23 cellular contexts compared by ENCODE assay signal in the genomic region with DNA sequence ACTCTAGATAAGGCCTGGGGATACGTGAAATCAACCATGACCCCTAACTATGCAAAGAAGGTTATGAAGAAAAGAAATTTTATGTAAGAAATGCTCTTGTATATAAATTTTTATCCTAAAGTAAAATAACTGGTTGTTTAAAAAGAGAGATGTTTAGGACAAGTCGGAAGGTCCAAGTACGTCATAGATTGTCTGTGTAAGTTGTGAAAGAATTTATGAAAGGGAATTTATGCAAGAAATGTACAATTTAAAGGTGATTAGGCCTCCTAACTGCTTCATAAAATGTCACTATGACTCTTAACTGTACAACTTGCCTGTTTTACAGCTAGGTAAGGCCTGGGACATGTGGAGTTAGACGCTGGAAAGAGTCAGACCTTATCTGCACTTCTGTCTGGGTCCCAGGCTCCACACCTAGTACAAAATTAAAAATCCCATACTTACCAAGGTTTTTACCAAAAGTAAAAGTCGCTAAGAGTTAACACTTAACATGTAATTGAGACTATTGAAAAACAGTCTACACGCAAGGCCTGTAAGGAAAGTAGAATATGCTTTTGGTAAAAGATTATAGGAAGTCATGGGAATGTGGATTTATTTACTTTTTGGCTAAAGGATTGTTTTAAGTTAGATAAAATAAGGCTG.
A peak's percentile ranks its signal among the peaks of the same experiment; 100 is the strongest.
DNase-seq lines count a peak whose midpoint lies in the region; ATAC-seq and FAIRE-seq lines count a peak whose summit lies in the region.
"Had no signal": no experiment of that assay in that cellular context is flagged by ENCODE, and none has a peak within 500 bp of the region (broad histone marks: within the 10 kb centered on the region; RNA-seq: fewer than 3 reads in every experiment).

No MANE protein-coding gene starts in this region.

- H3K27me3 ChIP-seq in HUES48 (ENCODE audit: control insufficient read depth, insufficient read depth, low read length), result no peaks in the 10 kb centered on the region
- H3K27me3 ChIP-seq: BLaER1 had no signal

- ATAC-seq in GM18907 (IDR thresholded peaks at IDR 0.05; ENCODE audit: unreplicated experiment), result no peak
- ATAC-seq: T-helper 17 cell had no signal

- no peaks in the 10 kb centered on the region for H3K4me1 ChIP-seq in HUES48 (ENCODE audit: control insufficient read depth, insufficient read depth, low read length)

- peak overlapping the region; percentile 8; the same call in 1 of the 2 replicates for H3K4me3 ChIP-seq in HUES48 (ENCODE audit: low read depth, low read length)
- H3K4me3 ChIP-seq: BLaER1, SK-N-MC had no signal

- H3K27ac ChIP-seq in HUES48 (ENCODE audit: low read depth, low read length), result no peak overlapping the region
- H3K27ac ChIP-seq: BLaER1, RWPE1, SK-N-MC had no signal

- H3K36me3 ChIP-seq in HUES48 (ENCODE audit: control insufficient read depth, insufficient read depth, low read length), result no peaks in the 10 kb centered on the region

- H3K9me3 ChIP-seq in HUES48 (ENCODE audit: control insufficient read depth, insufficient read depth, low read length), result peaks cover 43% of the 10 kb centered on the region

- H3K9ac ChIP-seq in HUES48 (ENCODE audit: low read depth, low read length), result no peak overlapping the region
- H3K9ac ChIP-seq: BLaER1 had no signal

- peak; percentile 74 for FAIRE-seq in islet of Langerhans (lab: Jason Lieb, UNC)

- DNase-seq in ELR (ENCODE audit: low read depth) (peak; percentile 11), OCI-M1 (lab: John Stamatoyannopoulos, UW) (peak; percentile 26), NCI-H1694 treated with DMSO at 0.1 percent for 48 hours (lab: John Stamatoyannopoulos, UW) (no peak), ecto neural progenitor cell (ENCODE audit: low spot score) (no peak)
- DNase-seq: ACHN; CD4-positive, alpha-beta T cell; COR-L47; GF-D8; GOT3; NCI-H1092 treated with DMSO at 0.1 percent for 48 hours; NCI-H1436 treated with DMSO at 0.1 percent for 48 hours; NCI-H2029; NCI-H226; NCI-H510A treated with DMSO at 0.1 percent for 48 hours; SHP77 treated with DMSO at 0.1 percent for 48 hours; SW 1271; T-helper 17 cell had no signal

Comparison
In these comparisons a context has a peak if more than half of its experiments do, and no peak if none do; other contexts are left out.
1. DNase-seq: peak in ELR (single experiment) and OCI-M1 (single experiment); none in NCI-H1694 treated with DMSO at 0.1 percent for 48 hours (single experiment) and ecto neural progenitor cell (single experiment).